3 cellular contexts compared by ENCODE assay signal in genomic region chr6:40972190-40972589, GRCh38.
TF ChIP-seq lines count a peak whose summit lies in the region.

No MANE protein-coding gene starts in this region.

TF ChIP-seq in HEK293, 187 proteins besides CTCF, POLR2A, EP300 and RAD21:
- no peak for TF ChIP-seq ZBTB8A (tag by site-specific recombination; IDR thresholded peaks at IDR 0.05)
- 0 out of 2 replicates have a peak, but pooled peaks have one; percentile 22 for TF ChIP-seq ZNF280D (tag by site-specific recombination; IDR thresholded peaks at IDR 0.05)
- TF ChIP-seq ZNF146 (tag by site-specific recombination; IDR thresholded peaks at IDR 0.05) = peak; percentile 61
TF ChIP-seq in HEK293: peak in this region for 2.

TF ChIP-seq in K562, 482 proteins besides CTCF, POLR2A, EP300 and RAD21:
- TF ChIP-seq ZNF740 (CRISPR knock-in tag; IDR thresholded peaks at IDR 0.05) = no peak
- no peak for TF ChIP-seq ZNF740 (tag; IDR thresholded peaks at IDR 0.05)
- TF ChIP-seq ZNF146 (CRISPR knock-in tag; IDR thresholded peaks at IDR 0.05; ENCODE audit: unreplicated experiment) = peak; percentile 69
- no peak for TF ChIP-seq ZNF12 (CRISPR knock-in tag; IDR thresholded peaks at IDR 0.05)
- no peak for TF ChIP-seq ZNF134 (CRISPR knock-in tag; conservative IDR thresholded peaks at IDR 0.05)

TF ChIP-seq in H1, 55 proteins besides CTCF, POLR2A, EP300 and RAD21:
- no peak for TF ChIP-seq POU5F1 (IDR thresholded peaks at IDR 0.05; ENCODE audit: low read depth, low read length)
- no peak for TF ChIP-seq TEAD4 (IDR thresholded peaks at IDR 0.05; ENCODE audit: low read depth, low read length)
- 0 out of 2 replicates have a peak, but pooled peaks have one; percentile 38 for TF ChIP-seq KDM1A (IDR thresholded peaks at IDR 0.05; ENCODE audit: borderline replicate concordance, low read length)
